In the genomic region with DNA sequence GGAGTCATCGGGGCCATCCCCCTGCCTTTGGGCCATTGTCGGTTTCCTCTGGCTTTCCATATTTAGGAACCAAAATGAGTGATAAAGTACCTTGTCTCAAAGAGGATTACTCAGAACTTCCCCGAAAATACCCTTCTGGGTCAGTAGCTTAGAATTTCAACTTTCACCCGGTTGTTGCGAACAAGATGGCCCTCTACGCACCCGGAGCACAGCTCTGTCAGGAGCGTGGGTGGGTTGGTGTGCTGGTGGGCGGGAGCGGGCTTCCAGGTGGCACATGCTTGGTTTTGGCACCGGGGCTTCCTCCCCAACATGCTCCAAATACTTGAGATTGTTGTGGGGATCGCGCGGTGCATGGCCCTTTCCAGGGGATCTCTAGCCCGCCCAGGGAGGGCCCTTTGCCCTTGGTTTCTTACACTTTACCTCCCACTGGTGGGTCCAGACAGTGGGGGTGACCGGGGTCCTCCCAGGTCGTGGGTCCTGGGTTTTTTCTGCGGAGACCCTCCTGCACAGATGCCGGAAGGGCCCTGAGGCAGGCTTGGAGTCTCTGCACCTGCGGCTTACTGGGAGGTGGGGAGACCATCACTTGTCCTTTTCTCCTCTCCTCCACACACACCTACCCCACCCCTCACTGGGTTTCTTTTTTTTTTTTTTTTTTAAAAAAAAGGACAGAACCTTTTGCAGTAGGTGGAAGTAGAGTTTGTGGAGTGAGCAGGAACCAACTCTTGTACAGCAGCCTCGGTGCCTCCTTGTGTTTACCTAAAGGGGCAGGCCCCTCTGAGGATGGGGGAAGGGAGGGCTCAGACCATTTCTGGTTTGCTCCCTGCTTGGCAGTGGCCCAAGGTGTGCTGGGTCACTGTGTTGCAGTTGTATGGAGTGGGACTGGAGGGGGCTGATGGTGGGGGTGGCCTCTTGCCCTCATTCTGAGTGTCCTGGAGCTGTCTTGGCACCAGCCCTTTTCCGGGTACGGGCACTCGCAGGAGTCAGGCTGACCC, we compare ENCODE assay signal across 2 cellular contexts.
TF ChIP-seq lines count a peak whose summit lies in the region.

No MANE protein-coding gene starts in this region.

TF ChIP-seq in GM23338, 12 proteins besides CTCF, POLR2A, EP300 and RAD21 (continued from another document and continues in another):
- TF ChIP-seq, protein P1, sequence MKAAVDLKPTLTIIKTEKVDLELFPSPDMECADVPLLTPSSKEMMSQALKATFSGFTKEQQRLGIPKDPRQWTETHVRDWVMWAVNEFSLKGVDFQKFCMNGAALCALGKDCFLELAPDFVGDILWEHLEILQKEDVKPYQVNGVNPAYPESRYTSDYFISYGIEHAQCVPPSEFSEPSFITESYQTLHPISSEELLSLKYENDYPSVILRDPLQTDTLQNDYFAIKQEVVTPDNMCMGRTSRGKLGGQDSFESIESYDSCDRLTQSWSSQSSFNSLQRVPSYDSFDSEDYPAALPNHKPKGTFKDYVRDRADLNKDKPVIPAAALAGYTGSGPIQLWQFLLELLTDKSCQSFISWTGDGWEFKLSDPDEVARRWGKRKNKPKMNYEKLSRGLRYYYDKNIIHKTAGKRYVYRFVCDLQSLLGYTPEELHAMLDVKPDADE (IDR thresholded peaks at IDR 0.05), result no peak
- TF ChIP-seq NANOG (IDR thresholded peaks at IDR 0.05; ENCODE audit: borderline replicate concordance) (no peak), CREB1 (CRISPR knock-in tag; IDR thresholded peaks at IDR 0.05; ENCODE audit: low read depth) (no peak), ZNF114 (CRISPR knock-in tag; IDR thresholded peaks at IDR 0.05) (no peak)
- TF ChIP-seq, protein P2, sequence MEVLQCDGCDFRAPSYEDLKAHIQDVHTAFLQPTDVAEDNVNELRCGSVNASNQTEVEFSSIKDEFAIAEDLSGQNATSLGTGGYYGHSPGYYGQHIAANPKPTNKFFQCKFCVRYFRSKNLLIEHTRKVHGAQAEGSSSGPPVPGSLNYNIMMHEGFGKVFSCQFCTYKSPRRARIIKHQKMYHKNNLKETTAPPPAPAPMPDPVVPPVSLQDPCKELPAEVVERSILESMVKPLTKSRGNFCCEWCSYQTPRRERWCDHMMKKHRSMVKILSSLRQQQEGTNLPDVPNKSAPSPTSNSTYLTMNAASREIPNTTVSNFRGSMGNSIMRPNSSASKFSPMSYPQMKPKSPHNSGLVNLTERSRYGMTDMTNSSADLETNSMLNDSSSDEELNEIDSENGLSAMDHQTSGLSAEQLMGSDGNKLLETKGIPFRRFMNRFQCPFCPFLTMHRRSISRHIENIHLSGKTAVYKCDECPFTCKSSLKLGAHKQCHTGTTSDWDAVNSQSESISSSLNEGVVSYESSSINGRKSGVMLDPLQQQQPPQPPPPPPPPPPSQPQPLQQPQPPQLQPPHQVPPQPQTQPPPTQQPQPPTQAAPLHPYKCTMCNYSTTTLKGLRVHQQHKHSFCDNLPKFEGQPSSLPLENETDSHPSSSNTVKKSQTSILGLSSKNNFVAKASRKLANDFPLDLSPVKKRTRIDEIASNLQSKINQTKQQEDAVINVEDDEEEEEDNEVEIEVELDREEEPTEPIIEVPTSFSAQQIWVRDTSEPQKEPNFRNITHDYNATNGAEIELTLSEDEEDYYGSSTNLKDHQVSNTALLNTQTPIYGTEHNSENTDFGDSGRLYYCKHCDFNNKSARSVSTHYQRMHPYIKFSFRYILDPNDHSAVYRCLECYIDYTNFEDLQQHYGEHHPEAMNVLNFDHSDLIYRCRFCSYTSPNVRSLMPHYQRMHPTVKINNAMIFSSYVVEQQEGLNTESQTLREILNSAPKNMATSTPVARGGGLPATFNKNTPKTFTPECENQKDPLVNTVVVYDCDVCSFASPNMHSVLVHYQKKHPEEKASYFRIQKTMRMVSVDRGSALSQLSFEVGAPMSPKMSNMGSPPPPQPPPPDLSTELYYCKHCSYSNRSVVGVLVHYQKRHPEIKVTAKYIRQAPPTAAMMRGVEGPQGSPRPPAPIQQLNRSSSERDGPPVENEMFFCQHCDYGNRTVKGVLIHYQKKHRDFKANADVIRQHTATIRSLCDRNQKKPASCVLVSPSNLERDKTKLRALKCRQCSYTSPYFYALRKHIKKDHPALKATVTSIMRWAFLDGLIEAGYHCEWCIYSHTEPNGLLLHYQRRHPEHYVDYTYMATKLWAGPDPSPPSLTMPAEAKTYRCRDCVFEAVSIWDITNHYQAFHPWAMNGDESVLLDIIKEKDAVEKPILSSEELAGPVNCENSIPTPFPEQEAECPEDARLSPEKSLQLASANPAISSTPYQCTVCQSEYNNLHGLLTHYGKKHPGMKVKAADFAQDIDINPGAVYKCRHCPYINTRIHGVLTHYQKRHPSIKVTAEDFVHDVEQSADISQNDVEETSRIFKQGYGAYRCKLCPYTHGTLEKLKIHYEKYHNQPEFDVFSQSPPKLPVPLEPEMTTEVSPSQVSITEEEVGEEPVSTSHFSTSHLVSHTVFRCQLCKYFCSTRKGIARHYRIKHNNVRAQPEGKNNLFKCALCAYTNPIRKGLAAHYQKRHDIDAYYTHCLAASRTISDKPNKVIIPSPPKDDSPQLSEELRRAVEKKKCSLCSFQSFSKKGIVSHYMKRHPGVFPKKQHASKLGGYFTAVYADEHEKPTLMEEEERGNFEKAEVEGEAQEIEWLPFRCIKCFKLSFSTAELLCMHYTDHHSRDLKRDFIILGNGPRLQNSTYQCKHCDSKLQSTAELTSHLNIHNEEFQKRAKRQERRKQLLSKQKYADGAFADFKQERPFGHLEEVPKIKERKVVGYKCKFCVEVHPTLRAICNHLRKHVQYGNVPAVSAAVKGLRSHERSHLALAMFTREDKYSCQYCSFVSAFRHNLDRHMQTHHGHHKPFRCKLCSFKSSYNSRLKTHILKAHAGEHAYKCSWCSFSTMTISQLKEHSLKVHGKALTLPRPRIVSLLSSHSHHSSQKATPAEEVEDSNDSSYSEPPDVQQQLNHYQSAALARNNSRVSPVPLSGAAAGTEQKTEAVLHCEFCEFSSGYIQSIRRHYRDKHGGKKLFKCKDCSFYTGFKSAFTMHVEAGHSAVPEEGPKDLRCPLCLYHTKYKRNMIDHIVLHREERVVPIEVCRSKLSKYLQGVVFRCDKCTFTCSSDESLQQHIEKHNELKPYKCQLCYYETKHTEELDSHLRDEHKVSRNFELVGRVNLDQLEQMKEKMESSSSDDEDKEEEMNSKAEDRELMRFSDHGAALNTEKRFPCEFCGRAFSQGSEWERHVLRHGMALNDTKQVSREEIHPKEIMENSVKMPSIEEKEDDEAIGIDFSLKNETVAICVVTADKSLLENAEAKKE (CRISPR knock-in tag; IDR thresholded peaks at IDR 0.05), result no peak
- TF ChIP-seq, protein P3, sequence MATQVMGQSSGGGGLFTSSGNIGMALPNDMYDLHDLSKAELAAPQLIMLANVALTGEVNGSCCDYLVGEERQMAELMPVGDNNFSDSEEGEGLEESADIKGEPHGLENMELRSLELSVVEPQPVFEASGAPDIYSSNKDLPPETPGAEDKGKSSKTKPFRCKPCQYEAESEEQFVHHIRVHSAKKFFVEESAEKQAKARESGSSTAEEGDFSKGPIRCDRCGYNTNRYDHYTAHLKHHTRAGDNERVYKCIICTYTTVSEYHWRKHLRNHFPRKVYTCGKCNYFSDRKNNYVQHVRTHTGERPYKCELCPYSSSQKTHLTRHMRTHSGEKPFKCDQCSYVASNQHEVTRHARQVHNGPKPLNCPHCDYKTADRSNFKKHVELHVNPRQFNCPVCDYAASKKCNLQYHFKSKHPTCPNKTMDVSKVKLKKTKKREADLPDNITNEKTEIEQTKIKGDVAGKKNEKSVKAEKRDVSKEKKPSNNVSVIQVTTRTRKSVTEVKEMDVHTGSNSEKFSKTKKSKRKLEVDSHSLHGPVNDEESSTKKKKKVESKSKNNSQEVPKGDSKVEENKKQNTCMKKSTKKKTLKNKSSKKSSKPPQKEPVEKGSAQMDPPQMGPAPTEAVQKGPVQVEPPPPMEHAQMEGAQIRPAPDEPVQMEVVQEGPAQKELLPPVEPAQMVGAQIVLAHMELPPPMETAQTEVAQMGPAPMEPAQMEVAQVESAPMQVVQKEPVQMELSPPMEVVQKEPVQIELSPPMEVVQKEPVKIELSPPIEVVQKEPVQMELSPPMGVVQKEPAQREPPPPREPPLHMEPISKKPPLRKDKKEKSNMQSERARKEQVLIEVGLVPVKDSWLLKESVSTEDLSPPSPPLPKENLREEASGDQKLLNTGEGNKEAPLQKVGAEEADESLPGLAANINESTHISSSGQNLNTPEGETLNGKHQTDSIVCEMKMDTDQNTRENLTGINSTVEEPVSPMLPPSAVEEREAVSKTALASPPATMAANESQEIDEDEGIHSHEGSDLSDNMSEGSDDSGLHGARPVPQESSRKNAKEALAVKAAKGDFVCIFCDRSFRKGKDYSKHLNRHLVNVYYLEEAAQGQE (IDR thresholded peaks at IDR 0.05; ENCODE audit: unreplicated experiment), result no peak

TF ChIP-seq in HepG2, 621 proteins besides CTCF, POLR2A, EP300 and RAD21 (continued from another document and continues in another):
- TF ChIP-seq, protein P4, sequence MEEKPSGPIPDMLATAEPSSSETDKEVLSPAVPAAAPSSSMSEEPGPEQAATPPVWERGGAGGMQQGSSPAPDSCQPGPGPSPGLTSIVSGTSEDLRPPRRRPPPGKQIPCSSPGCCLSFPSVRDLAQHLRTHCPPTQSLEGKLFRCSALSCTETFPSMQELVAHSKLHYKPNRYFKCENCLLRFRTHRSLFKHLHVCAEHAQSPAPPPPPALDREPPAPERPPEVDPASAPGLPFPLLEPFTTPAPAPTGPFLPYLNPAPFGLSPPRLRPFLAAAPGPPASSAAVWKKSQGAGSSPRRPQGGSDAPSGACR (CRISPR knock-in tag; IDR thresholded peaks at IDR 0.05), result peak; percentile 83; the same call in 1 of the 2 replicates
- TF ChIP-seq, protein P5, sequence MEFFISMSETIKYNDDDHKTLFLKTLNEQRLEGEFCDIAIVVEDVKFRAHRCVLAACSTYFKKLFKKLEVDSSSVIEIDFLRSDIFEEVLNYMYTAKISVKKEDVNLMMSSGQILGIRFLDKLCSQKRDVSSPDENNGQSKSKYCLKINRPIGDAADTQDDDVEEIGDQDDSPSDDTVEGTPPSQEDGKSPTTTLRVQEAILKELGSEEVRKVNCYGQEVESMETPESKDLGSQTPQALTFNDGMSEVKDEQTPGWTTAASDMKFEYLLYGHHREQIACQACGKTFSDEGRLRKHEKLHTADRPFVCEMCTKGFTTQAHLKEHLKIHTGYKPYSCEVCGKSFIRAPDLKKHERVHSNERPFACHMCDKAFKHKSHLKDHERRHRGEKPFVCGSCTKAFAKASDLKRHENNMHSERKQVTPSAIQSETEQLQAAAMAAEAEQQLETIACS (CRISPR knock-in tag; IDR thresholded peaks at IDR 0.05), result no peak
- TF ChIP-seq, protein P6, sequence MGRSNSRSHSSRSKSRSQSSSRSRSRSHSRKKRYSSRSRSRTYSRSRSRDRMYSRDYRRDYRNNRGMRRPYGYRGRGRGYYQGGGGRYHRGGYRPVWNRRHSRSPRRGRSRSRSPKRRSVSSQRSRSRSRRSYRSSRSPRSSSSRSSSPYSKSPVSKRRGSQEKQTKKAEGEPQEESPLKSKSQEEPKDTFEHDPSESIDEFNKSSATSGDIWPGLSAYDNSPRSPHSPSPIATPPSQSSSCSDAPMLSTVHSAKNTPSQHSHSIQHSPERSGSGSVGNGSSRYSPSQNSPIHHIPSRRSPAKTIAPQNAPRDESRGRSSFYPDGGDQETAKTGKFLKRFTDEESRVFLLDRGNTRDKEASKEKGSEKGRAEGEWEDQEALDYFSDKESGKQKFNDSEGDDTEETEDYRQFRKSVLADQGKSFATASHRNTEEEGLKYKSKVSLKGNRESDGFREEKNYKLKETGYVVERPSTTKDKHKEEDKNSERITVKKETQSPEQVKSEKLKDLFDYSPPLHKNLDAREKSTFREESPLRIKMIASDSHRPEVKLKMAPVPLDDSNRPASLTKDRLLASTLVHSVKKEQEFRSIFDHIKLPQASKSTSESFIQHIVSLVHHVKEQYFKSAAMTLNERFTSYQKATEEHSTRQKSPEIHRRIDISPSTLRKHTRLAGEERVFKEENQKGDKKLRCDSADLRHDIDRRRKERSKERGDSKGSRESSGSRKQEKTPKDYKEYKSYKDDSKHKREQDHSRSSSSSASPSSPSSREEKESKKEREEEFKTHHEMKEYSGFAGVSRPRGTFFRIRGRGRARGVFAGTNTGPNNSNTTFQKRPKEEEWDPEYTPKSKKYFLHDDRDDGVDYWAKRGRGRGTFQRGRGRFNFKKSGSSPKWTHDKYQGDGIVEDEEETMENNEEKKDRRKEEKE (IDR thresholded peaks at IDR 0.05), result no peak
- TF ChIP-seq CEBPG (CRISPR knock-in tag; IDR thresholded peaks at IDR 0.05) (0 out of 2 replicates have a peak, but pooled peaks have one; percentile 9), KDM3A (CRISPR knock-in tag; IDR thresholded peaks at IDR 0.05; ENCODE audit: low read depth) (no peak), ZNF354B (CRISPR knock-in tag; IDR thresholded peaks at IDR 0.05) (0 out of 2 replicates have a peak, but pooled peaks have one; percentile 39), ZNF550 (CRISPR knock-in tag; IDR thresholded peaks at IDR 0.05; ENCODE audit: borderline replicate concordance) (no peak), ZKSCAN1 (IDR thresholded peaks at IDR 0.05; ENCODE audit: low read length) (no peak), ZNF713 (CRISPR knock-in tag; IDR thresholded peaks at IDR 0.05) (no peak), KDM5B (CRISPR knock-in tag; IDR thresholded peaks at IDR 0.05; ENCODE audit: borderline replicate concordance) (no peak), RBFOX2 (IDR thresholded peaks at IDR 0.05; ENCODE audit: low read depth, low read length) (no peak), ARNTL (CRISPR knock-in tag; IDR thresholded peaks at IDR 0.05) (no peak), GABPA (IDR thresholded peaks at IDR 0.05; ENCODE audit: low read depth, low read length) (no peak), GABPA (CRISPR knock-in tag; IDR thresholded peaks at IDR 0.05; ENCODE audit: low read depth) (peak; percentile 27; the same call in 1 of the 2 replicates), ZNF143 (CRISPR knock-in tag; IDR thresholded peaks at IDR 0.05) (no peak), MZF1 (CRISPR knock-in tag; IDR thresholded peaks at IDR 0.05; ENCODE audit: borderline replicate concordance) (no peak), SNRNP70 (IDR thresholded peaks at IDR 0.05; ENCODE audit: low read depth, low read length) (no peak), JDP2 (CRISPR knock-in tag; IDR thresholded peaks at IDR 0.05; ENCODE audit: borderline replicate concordance) (no peak), FOXO1 (CRISPR knock-in tag; IDR thresholded peaks at IDR 0.05) (peak; percentile 46; the same call in 1 of the 2 replicates), MED1 (CRISPR knock-in tag; IDR thresholded peaks at IDR 0.05) (peak; percentile 54; the same call in 1 of the 2 replicates), ZNF850 (CRISPR knock-in tag; conservative IDR thresholded peaks at IDR 0.05) (no peak), ZBTB7A (CRISPR knock-in tag; IDR thresholded peaks at IDR 0.05) (no peak; the same call in 1 of the 2 replicates)
- TF ChIP-seq, protein P7, sequence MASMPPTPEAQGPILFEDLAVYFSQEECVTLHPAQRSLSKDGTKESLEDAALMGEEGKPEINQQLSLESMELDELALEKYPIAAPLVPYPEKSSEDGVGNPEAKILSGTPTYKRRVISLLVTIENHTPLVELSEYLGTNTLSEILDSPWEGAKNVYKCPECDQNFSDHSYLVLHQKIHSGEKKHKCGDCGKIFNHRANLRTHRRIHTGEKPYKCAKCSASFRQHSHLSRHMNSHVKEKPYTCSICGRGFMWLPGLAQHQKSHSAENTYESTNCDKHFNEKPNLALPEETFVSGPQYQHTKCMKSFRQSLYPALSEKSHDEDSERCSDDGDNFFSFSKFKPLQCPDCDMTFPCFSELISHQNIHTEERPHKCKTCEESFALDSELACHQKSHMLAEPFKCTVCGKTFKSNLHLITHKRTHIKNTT (CRISPR knock-in tag; IDR thresholded peaks at IDR 0.05), result no peak
- TF ChIP-seq, protein P8, sequence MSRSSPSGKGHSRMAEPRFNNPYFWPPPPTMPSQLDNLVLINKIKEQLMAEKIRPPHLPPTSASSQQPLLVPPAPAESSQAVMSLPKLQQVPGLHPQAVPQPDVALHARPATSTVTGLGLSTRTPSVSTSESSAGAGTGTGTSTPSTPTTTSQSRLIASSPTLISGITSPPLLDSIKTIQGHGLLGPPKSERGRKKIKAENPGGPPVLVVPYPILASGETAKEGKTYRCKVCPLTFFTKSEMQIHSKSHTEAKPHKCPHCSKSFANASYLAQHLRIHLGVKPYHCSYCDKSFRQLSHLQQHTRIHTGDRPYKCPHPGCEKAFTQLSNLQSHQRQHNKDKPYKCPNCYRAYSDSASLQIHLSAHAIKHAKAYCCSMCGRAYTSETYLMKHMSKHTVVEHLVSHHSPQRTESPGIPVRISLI (CRISPR knock-in tag; IDR thresholded peaks at IDR 0.05; ENCODE audit: borderline replicate concordance), result peak; percentile 50; the same call in 1 of the 2 replicates
